ENCODE assay signal across 2 cellular contexts in genomic region chr10:102917314-102917961, GRCh38.
TF ChIP-seq lines count a peak whose summit lies in the region.

No MANE protein-coding gene starts in this region.

TF ChIP-seq in HEK293, 187 proteins besides CTCF, POLR2A, EP300 and RAD21 (continued from another document):
- TF ChIP-seq, protein P1, sequence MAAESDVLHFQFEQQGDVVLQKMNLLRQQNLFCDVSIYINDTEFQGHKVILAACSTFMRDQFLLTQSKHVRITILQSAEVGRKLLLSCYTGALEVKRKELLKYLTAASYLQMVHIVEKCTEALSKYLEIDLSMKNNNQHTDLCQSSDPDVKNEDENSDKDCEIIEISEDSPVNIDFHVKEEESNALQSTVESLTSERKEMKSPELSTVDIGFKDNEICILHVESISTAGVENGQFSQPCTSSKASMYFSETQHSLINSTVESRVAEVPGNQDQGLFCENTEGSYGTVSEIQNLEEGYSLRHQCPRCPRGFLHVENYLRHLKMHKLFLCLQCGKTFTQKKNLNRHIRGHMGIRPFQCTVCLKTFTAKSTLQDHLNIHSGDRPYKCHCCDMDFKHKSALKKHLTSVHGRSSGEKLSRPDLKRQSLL (tag by site-specific recombination; IDR thresholded peaks at IDR 0.05): peak; percentile 32; the same call in 1 of the 2 replicates
- TF ChIP-seq, protein P2, sequence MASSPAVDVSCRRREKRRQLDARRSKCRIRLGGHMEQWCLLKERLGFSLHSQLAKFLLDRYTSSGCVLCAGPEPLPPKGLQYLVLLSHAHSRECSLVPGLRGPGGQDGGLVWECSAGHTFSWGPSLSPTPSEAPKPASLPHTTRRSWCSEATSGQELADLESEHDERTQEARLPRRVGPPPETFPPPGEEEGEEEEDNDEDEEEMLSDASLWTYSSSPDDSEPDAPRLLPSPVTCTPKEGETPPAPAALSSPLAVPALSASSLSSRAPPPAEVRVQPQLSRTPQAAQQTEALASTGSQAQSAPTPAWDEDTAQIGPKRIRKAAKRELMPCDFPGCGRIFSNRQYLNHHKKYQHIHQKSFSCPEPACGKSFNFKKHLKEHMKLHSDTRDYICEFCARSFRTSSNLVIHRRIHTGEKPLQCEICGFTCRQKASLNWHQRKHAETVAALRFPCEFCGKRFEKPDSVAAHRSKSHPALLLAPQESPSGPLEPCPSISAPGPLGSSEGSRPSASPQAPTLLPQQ (tag by site-specific recombination; IDR thresholded peaks at IDR 0.05): peak; percentile 85
- TF ChIP-seq YY1 (tag by site-specific recombination; IDR thresholded peaks at IDR 0.05): no peak
- TF ChIP-seq ZNF777 (tag by site-specific recombination; IDR thresholded peaks at IDR 0.05; ENCODE audit: borderline replicate concordance): peak; percentile 70; the same call in 1 of the 2 replicates

TF ChIP-seq in GM12878, 131 proteins besides CTCF, POLR2A, EP300 and RAD21 (continued from another document):
- TF ChIP-seq CEBPB (IDR thresholded peaks at IDR 0.05; ENCODE audit: borderline replicate concordance in 1 of 2, low read depth in 2 of 2, low read length in 2 of 2) (no peak), SPI1 (IDR thresholded peaks at IDR 0.05; ENCODE audit: borderline replicate concordance, insufficient read depth, low read depth, low read length) (no peak), E4F1 (IDR thresholded peaks at IDR 0.05; ENCODE audit: borderline replicate concordance, partially characterized antibody) (no peak), BRCA1 (IDR thresholded peaks at IDR 0.05; ENCODE audit: low read depth, low read length) (no peak), HDAC2 (IDR thresholded peaks at IDR 0.05) (no peak), MLLT1 (IDR thresholded peaks at IDR 0.05) (no peak; the same call in 1 of the 2 replicates), NFXL1 (IDR thresholded peaks at IDR 0.05; ENCODE audit: borderline replicate concordance) (no peak), CREB1 (IDR thresholded peaks at IDR 0.05; ENCODE audit: low read depth) (no peak), USF1 (IDR thresholded peaks at IDR 0.05; ENCODE audit: borderline replicate concordance, extremely low read length, insufficient read depth, low read depth, low read length) (no peak), KAT2A (conservative IDR thresholded peaks at IDR 0.05; ENCODE audit: control insufficient read depth, low read depth, low read length) (no peak), ZNF622 (IDR thresholded peaks at IDR 0.05) (no peak), MTA2 (IDR thresholded peaks at IDR 0.05; ENCODE audit: low read depth) (no peak), POLR2AphosphoS2 (IDR thresholded peaks at IDR 0.05; ENCODE audit: low read depth, low read length) (no peak), BACH1 (IDR thresholded peaks at IDR 0.05; ENCODE audit: borderline replicate concordance) (peak; percentile 34; the same call in 1 of the 2 replicates), BCL11A (IDR thresholded peaks at IDR 0.05; ENCODE audit: low read depth, low read length) (no peak), PKNOX1 (IDR thresholded peaks at IDR 0.05) (no peak), TCF12 (IDR thresholded peaks at IDR 0.05; ENCODE audit: low read depth, low read length) (no peak; the same call in 1 of the 2 replicates)
- TF ChIP-seq, protein P3, sequence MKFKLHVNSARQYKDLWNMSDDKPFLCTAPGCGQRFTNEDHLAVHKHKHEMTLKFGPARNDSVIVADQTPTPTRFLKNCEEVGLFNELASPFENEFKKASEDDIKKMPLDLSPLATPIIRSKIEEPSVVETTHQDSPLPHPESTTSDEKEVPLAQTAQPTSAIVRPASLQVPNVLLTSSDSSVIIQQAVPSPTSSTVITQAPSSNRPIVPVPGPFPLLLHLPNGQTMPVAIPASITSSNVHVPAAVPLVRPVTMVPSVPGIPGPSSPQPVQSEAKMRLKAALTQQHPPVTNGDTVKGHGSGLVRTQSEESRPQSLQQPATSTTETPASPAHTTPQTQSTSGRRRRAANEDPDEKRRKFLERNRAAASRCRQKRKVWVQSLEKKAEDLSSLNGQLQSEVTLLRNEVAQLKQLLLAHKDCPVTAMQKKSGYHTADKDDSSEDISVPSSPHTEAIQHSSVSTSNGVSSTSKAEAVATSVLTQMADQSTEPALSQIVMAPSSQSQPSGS (IDR thresholded peaks at IDR 0.05; ENCODE audit: low read length): no peak
- TF ChIP-seq, protein P4, sequence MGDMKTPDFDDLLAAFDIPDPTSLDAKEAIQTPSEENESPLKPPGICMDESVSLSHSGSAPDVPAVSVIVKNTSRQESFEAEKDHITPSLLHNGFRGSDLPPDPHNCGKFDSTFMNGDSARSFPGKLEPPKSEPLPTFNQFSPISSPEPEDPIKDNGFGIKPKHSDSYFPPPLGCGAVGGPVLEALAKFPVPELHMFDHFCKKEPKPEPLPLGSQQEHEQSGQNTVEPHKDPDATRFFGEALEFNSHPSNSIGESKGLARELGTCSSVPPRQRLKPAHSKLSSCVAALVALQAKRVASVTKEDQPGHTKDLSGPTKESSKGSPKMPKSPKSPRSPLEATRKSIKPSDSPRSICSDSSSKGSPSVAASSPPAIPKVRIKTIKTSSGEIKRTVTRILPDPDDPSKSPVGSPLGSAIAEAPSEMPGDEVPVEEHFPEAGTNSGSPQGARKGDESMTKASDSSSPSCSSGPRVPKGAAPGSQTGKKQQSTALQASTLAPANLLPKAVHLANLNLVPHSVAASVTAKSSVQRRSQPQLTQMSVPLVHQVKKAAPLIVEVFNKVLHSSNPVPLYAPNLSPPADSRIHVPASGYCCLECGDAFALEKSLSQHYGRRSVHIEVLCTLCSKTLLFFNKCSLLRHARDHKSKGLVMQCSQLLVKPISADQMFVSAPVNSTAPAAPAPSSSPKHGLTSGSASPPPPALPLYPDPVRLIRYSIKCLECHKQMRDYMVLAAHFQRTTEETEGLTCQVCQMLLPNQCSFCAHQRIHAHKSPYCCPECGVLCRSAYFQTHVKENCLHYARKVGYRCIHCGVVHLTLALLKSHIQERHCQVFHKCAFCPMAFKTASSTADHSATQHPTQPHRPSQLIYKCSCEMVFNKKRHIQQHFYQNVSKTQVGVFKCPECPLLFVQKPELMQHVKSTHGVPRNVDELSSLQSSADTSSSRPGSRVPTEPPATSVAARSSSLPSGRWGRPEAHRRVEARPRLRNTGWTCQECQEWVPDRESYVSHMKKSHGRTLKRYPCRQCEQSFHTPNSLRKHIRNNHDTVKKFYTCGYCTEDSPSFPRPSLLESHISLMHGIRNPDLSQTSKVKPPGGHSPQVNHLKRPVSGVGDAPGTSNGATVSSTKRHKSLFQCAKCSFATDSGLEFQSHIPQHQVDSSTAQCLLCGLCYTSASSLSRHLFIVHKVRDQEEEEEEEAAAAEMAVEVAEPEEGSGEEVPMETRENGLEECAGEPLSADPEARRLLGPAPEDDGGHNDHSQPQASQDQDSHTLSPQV (IDR thresholded peaks at IDR 0.05): no peak; the same call in none of the 2 replicates
